Comparison of ENCODE assay signal across 8 cellular contexts in the genomic region with DNA sequence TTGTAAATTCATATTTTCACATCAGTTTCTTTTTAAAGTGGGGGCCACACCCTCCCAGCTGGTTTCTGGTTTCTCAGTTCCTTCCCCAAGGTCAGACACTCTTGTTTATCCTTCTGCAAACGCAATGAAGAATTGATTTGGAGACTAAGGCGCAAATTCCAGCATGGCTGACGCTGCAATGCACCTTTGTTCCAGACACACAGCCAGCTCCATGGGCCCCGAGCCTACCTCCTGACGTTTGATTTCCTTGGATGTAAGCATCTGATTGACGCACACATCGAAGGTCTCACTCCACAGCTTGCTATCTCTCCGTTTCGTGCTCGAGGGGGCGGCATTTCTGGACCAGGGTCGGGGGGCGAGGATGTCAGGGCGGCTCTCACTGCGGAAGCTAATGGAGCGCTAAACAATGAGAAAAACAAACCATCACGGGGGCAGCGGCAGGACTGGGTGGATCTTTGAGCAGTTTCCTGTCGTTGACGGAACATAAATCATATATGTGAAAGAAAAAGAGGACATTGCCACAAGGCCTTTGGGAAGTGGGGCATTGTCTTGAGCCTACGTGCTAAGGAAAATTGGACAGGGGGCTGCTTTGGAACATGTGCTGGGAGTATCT. TPM values are rescaled to one million over a fixed set of nuclear protein-coding genes. Genes with fewer than 3 reads are reported as not detected.
DNase-seq lines count a peak whose midpoint lies in the region; ATAC-seq, FAIRE-seq and TF ChIP-seq lines count a peak whose summit lies in the region.

No MANE protein-coding gene starts in this region.

- peak overlapping the region; percentile 62 for H3K27ac ChIP-seq in endothelial cell of umbilical vein (ENCODE audit: insufficient read depth, low read depth, low read length)

- no peaks in the 10 kb centered on the region for H3K9me3 ChIP-seq in endothelial cell of umbilical vein (replicated peaks; ENCODE audit: control insufficient read depth, insufficient read depth, low read length)

- peaks cover 3% of the 10 kb centered on the region for H3K9me3 Mint-ChIP-seq in T-helper 1 cell treated with Interleukin-12 subunit alpha and Interleukin-12 subunit beta and Interleukin-4 antibody, amounts not matched to agents 30 μg/mL and 1 μg/mL, for 36 hours

- ATAC-seq in GM21390 (IDR thresholded peaks at IDR 0.05; ENCODE audit: unreplicated experiment), result peak; percentile 34

- peaks cover 29% of the 10 kb centered on the region for H3K4me1 ChIP-seq in endothelial cell of umbilical vein (ENCODE audit: control insufficient read depth, extremely low read depth, insufficient read depth, low read length)

- H3K9me1 ChIP-seq in endothelial cell of umbilical vein (replicated peaks; ENCODE audit: control insufficient read depth, extremely low read depth, insufficient read depth, low read length), result no peaks in the 10 kb centered on the region

- H3K4me2 ChIP-seq in endothelial cell of umbilical vein (ENCODE audit: insufficient read depth, low read length), result peak overlapping the region; percentile 87

- intact Hi-C loops in endothelial cell of umbilical vein (cut with micrococcal nuclease), result loop anchor here (2.0 to 5.0 kb wide), 3 partner anchors 47 to 232 kb away; a partner anchor contains a TSS

- no peaks in the 10 kb centered on the region for H3K79me2 ChIP-seq in endothelial cell of umbilical vein (ENCODE audit: control insufficient read depth, insufficient read depth, low read length)

- TF ChIP-seq POLR2A in endothelial cell of umbilical vein (IDR thresholded peaks at IDR 0.05; ENCODE audit: low read depth, low read length), result no peak

- H4K20me1 ChIP-seq in endothelial cell of umbilical vein (replicated peaks; ENCODE audit: control insufficient read depth, extremely low read depth, insufficient read depth, low read length), result no peaks in the 10 kb centered on the region

- peak overlapping the region; percentile 94 for H3K4me3 Mint-ChIP-seq in T-helper 1 cell treated with Interleukin-12 subunit alpha and Interleukin-12 subunit beta and Interleukin-4 antibody, amounts not matched to agents 30 μg/mL and 1 μg/mL, for 36 hours

- peaks cover 68% of the 10 kb centered on the region for H3K36me3 Mint-ChIP-seq in T-helper 1 cell treated with Interleukin-12 subunit alpha and Interleukin-12 subunit beta and Interleukin-4 antibody, amounts not matched to agents 30 μg/mL and 1 μg/mL, for 36 hours (ENCODE audit: low read depth)

- H3K36me3 ChIP-seq in endothelial cell of umbilical vein (ENCODE audit: control insufficient read depth in 2 of 2, extremely low read depth in 1 of 2, insufficient read depth in 2 of 2, low read length in 2 of 2), result no peaks in the 10 kb centered on the region

- H3K27ac Mint-ChIP-seq in T-helper 1 cell treated with Interleukin-12 subunit alpha and Interleukin-12 subunit beta and Interleukin-4 antibody, amounts not matched to agents 30 μg/mL and 1 μg/mL, for 36 hours, result peak overlapping the region; percentile 98

- H3K4me3 ChIP-seq in endothelial cell of umbilical vein (replicated peaks in 1 of 3; ENCODE audit: insufficient read depth in 1 of 3, low read depth in 1 of 3, low read length in 3 of 3), result peak overlapping the region; percentile 36 to 67 (median 37)

- no peak for FAIRE-seq in endothelial cell of umbilical vein (lab: Jason Lieb, UNC)

- no peak for TF ChIP-seq CTCF in endothelial cell of umbilical vein (IDR thresholded peaks at IDR 0.05; ENCODE audit: extremely low read depth in 1 of 2, insufficient read depth in 1 of 2, low read depth in 1 of 2, low read length in 2 of 2)

- dilution Hi-C loops in endothelial cell of umbilical vein (cut with MboI; ENCODE audit: extremely low pct_ligation_motif_present, low sequenced_read_pairs), result no loop called here

- BruUV-seq in endothelial cell of umbilical vein (replicated peaks; lab: Mats Ljungman, UMichigan), result TSS peak; percentile 58

- peaks cover 74% of the 10 kb centered on the region for H3K4me1 Mint-ChIP-seq in T-helper 1 cell treated with Interleukin-12 subunit alpha and Interleukin-12 subunit beta and Interleukin-4 antibody, amounts not matched to agents 30 μg/mL and 1 μg/mL, for 36 hours (ENCODE audit: low read depth)

- DNase-seq in endothelial cell of umbilical vein (ENCODE audit: low read depth, low spot score) (peak; percentile 80), NCI-H510A treated with DMSO at 0.1 percent for 48 hours (lab: John Stamatoyannopoulos, UW) (no peak), SW480 (ENCODE audit: low spot score) (no peak), NCI-H82 treated with DMSO at 0.1 percent for 48 hours (lab: John Stamatoyannopoulos, UW; ENCODE audit: unreplicated experiment) (no peak), NCI-H446 treated with DMSO at 0.1 percent for 48 hours (lab: John Stamatoyannopoulos, UW) (no peak)
- peak; percentile 23 for DNase-seq in stimulated activated CD4-positive, alpha-beta T cell treated with anti-CD3 and anti-CD28 coated beads, Interleukin-15, amount 100 ng/mL, for 24 hours

- H3K9ac ChIP-seq in endothelial cell of umbilical vein (replicated peaks; ENCODE audit: extremely low read depth, insufficient read depth, low read length), result peak overlapping the region; percentile 74

- H3K27me3 ChIP-seq in endothelial cell of umbilical vein (ENCODE audit: control insufficient read depth in 2 of 2, insufficient read depth in 2 of 2, low read length in 2 of 2), result no peaks in the 10 kb centered on the region

- POLR2A ChIA-PET in endothelial cell of umbilical vein (lab: Charles Lee), result no interaction called here

- H2AFZ ChIP-seq in endothelial cell of umbilical vein (ENCODE audit: low read depth, low read length), result peak overlapping the region; percentile 97

- CTCF ChIA-PET in endothelial cell of umbilical vein (lab: Charles Lee), result interaction anchor here (0.8 to 2.7 kb wide), 9 partner anchors 9 to 248 kb away, joined by 3 to 30 read pairs (median 3); no protein-coding TSS in a partner anchor

- no peaks in the 10 kb centered on the region for H3K27me3 Mint-ChIP-seq in T-helper 1 cell treated with Interleukin-12 subunit alpha and Interleukin-12 subunit beta and Interleukin-4 antibody, amounts not matched to agents 30 μg/mL and 1 μg/mL, for 36 hours (ENCODE audit: low read depth)

TF ChIP-seq in endothelial cell of umbilical vein, 7 proteins besides CTCF, POLR2A, EP300 and RAD21:
- TF ChIP-seq JUN (IDR thresholded peaks at IDR 0.05; ENCODE audit: borderline replicate concordance, insufficient read depth, insufficient read length, low read depth) (no peak), MYC (IDR thresholded peaks at IDR 0.05; ENCODE audit: low read depth, low read length) (no peak), POLR2AphosphoS5 (IDR thresholded peaks at IDR 0.05; ENCODE audit: insufficient read depth, low read depth, low read length) (no peak), EZH2 (IDR thresholded peaks at IDR 0.05; ENCODE audit: borderline replicate concordance, low read depth, low read length, severe bottlenecking) (no peak), GATA2 (IDR thresholded peaks at IDR 0.05; ENCODE audit: insufficient read depth, insufficient read length, low read depth, low read length) (no peak), FOS (IDR thresholded peaks at IDR 0.05; ENCODE audit: borderline replicate concordance, insufficient read depth, low read length) (no peak)
- TF ChIP-seq, protein P1, sequence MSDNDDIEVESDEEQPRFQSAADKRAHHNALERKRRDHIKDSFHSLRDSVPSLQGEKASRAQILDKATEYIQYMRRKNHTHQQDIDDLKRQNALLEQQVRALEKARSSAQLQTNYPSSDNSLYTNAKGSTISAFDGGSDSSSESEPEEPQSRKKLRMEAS (IDR thresholded peaks at IDR 0.05; ENCODE audit: insufficient read depth, insufficient read length), result no peak

RNA-seq across cellular contexts. Expression of a gene that starts 46.9 kb away (rescaled TPM):
- total RNA-seq in endothelial cell of umbilical vein, result 11.5 and 16.3 TPM in 2 replicates
- 6.5 and 6.7 TPM in 2 replicates for polyA plus RNA-seq in endothelial cell of umbilical vein
- 7.6 and 7.7 TPM in 2 replicates for polyA plus RNA-seq in endothelial cell of umbilical vein (2011; cell fraction: cytosol; rRNA removed)
- polyA plus RNA-seq in endothelial cell of umbilical vein (2011; cell fraction: nucleus; rRNA removed), result 10.9 and 11.7 TPM in 2 replicates
- polyA plus RNA-seq in endothelial cell of umbilical vein (2012), result 11.6 and 14.8 TPM in 2 replicates
- polyA minus RNA-seq in endothelial cell of umbilical vein, result 13.4 and 15.2 TPM in 2 replicates
- polyA minus RNA-seq in endothelial cell of umbilical vein (2011; cell fraction: cytosol; rRNA and poly(A)+ RNA removed), result 5.9 TPM
- 8.1 and 9.1 TPM in 2 replicates for polyA minus RNA-seq in endothelial cell of umbilical vein (2011; cell fraction: nucleus; rRNA and poly(A)+ RNA removed)

Comparison
In these comparisons a context has a peak if more than half of its experiments do, and no peak if none do; other contexts are left out.
1. DNase-seq: peak in endothelial cell of umbilical vein (single experiment) and stimulated activated CD4-positive, alpha-beta T cell treated with anti-CD3 and anti-CD28 coated beads, Interleukin-15, amount 100 ng/mL, for 24 hours (single experiment); none in NCI-H510A treated with DMSO at 0.1 percent for 48 hours (single experiment), SW480 (single experiment), NCI-H82 treated with DMSO at 0.1 percent for 48 hours (single experiment) and NCI-H446 treated with DMSO at 0.1 percent for 48 hours (single experiment).